15 cellular contexts compared by ENCODE assay signal in genomic region chr22:44439356-44440223, GRCh38.
"Had no signal": no experiment of that assay in that cellular context is flagged by ENCODE, and none has a peak within 500 bp of the region (broad histone marks: within the 10 kb centered on the region; RNA-seq: fewer than 3 reads in every experiment).

No MANE protein-coding gene starts in this region.

- ATAC-seq: activated CD4-positive, CD25-positive, alpha-beta regulatory T cell treated with anti-CD3 and anti-CD28 coated beads, Interleukin-2, amount 50 U/mL, for 24 hours; stimulated activated effector memory CD8-positive, alpha-beta T cell treated with anti-CD3 and anti-CD28 coated beads, Interleukin-12 subunit alpha, Interleukin-12 subunit beta, amount 100 ng/mL, for 72 hours; T-cell had no signal

- FAIRE-seq: colon, urothelium cell line had no signal

- H3K27ac ChIP-seq: adrenal gland, esophagus muscularis mucosa, ovary, thoracic aorta had no signal

- H3K27me3 ChIP-seq: adrenal gland, esophagus muscularis mucosa, ovary had no signal

- DNase-seq: activated CD4-positive, alpha-beta T cell treated with anti-CD3 and anti-CD28 coated beads, Interleukin-2, amount 50 U/mL, for 1 hour; activated CD8-positive, alpha-beta memory T cell treated with anti-CD3 and anti-CD28 coated beads for 24 hours; activated naive CD4-positive, alpha-beta T cell treated with anti-CD3 and anti-CD28 coated beads, Interleukin-2, amount 10 ng/mL, durations not matched to agents 7 days and 5 days; adrenal gland; hippocampal formation; kidney glomerular epithelial cell; ovary; T-cell; T-helper 9 cell had no signal

- H3K9me3 ChIP-seq: adrenal gland, esophagus muscularis mucosa, ovary, thoracic aorta had no signal

- H3K4me3 ChIP-seq: adrenal gland, esophagus muscularis mucosa, ovary, thoracic aorta had no signal

- H3K36me3 ChIP-seq: adrenal gland, esophagus muscularis mucosa, ovary, thoracic aorta had no signal

- H3K4me1 ChIP-seq: adrenal gland had no signal
